In the genomic region with DNA sequence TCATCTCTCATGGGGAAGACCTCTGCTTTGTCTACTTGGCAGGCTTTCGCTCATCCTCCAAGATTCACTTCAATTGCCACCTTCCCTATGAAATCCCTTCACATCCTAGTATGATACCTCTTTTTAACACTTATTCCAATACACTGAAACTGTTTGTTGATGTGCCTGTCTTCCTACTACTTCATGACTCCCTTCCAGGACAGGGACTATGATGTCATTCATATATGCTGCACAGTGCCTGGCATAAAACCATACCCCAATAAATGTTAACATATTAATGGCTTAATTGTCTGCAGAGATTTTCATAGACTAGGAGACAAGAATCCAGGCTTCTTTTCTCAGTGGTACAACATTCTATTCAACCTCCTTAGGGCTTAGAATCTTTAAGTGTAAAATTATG, we compare ENCODE assay signal across 23 cellular contexts.
DNase-seq lines count a peak whose midpoint lies in the region; ATAC-seq, FAIRE-seq and TF ChIP-seq lines count a peak whose summit lies in the region.
"Had no signal": no experiment of that assay in that cellular context is flagged by ENCODE, and none has a peak within 500 bp of the region (broad histone marks: within the 10 kb centered on the region; RNA-seq: fewer than 3 reads in every experiment).

No MANE protein-coding gene starts in this region.

- no TSS peak for BruUV-seq in HepG2 (replicated peaks; lab: Mats Ljungman, UMichigan)
- no TSS peak for BruUV-seq in MCF 10A (replicated peaks; lab: Mats Ljungman, UMichigan)

- no peak for TF ChIP-seq EP300 in HepG2 (IDR thresholded peaks at IDR 0.05; ENCODE audit: low read depth in 2 of 2, low read length in 2 of 2)
- no peak for TF ChIP-seq EP300 in HepG2 (CRISPR knock-in tag; IDR thresholded peaks at IDR 0.05; ENCODE audit: borderline replicate concordance)

- H3K4me2 ChIP-seq in HepG2 (ENCODE audit: low read depth, low read length), result no peak overlapping the region
- H3K4me2 ChIP-seq: A549; BLaER1 treated with 17β-estradiol and CSF1 and Interleukin-3, amounts not matched to agents 10 nM and 100 nM had no signal

- TF ChIP-seq RAD21 in HepG2 (CRISPR knock-in tag; IDR thresholded peaks at IDR 0.05), result no peak

- peaks cover 7% of the 10 kb centered on the region for H3K9me3 Mint-ChIP-seq in MCF 10A (ENCODE audit: unreplicated experiment)

- H3K4me3 Mint-ChIP-seq in MCF 10A (ENCODE audit: unreplicated experiment), result no peak overlapping the region
- H3K4me3 Mint-ChIP-seq: B cell; CD4-positive, alpha-beta T cell; CD8-positive, alpha-beta T cell had no signal

- no peaks in the 10 kb centered on the region for H3K27me3 Mint-ChIP-seq in MCF 10A (ENCODE audit: insufficient read depth, unreplicated experiment)
- H3K27me3 Mint-ChIP-seq: CD4-positive, alpha-beta T cell had no signal

- H3K36me3 ChIP-seq in HepG2 (replicated peaks in 1 of 2; ENCODE audit: control insufficient read depth in 1 of 2, insufficient read depth in 2 of 2, low read length in 2 of 2) (no peaks in the 10 kb centered on the region), right lobe of liver (no peaks in the 10 kb centered on the region), HEK293 (ENCODE audit: control insufficient read depth in 2 of 2, insufficient read depth in 1 of 2, low read length in 2 of 2) (no peaks in the 10 kb centered on the region), Peyer's patch (no peaks in the 10 kb centered on the region)
- H3K36me3 ChIP-seq: BLaER1 treated with 17β-estradiol and CSF1 and Interleukin-3, amounts not matched to agents 10 nM and 100 nM had no signal

- no peaks in the 10 kb centered on the region for H3K36me3 Mint-ChIP-seq in MCF 10A (ENCODE audit: insufficient read depth, unreplicated experiment)
- H3K36me3 Mint-ChIP-seq: CD8-positive, alpha-beta T cell had no signal

- H3K27ac Mint-ChIP-seq in MCF 10A (ENCODE audit: low read depth, unreplicated experiment), result no peak overlapping the region
- H3K27ac Mint-ChIP-seq: B cell; CD4-positive, alpha-beta T cell; CD8-positive, alpha-beta T cell had no signal

- TF ChIP-seq CTCF in HepG2 (CRISPR knock-in tag; IDR thresholded peaks at IDR 0.05), result no peak
- no peak for TF ChIP-seq CTCF in right lobe of liver (IDR thresholded peaks at IDR 0.05)
- no peak for TF ChIP-seq CTCF in HEK293 (tag by site-specific recombination; IDR thresholded peaks at IDR 0.05)
- no peak for TF ChIP-seq CTCF in Peyer's patch (IDR thresholded peaks at IDR 0.05)
- no peak for TF ChIP-seq CTCF in MCF 10A (IDR thresholded peaks at IDR 0.05; ENCODE audit: unreplicated experiment)

- CTCF ChIA-PET in HepG2 (lab: Yijun Ruan, JAX; ENCODE audit: low intra/inter-chr PET ratio, low total read pairs) (no interaction called here), HEK293 (lab: Yijun Ruan, JAX) (no interaction called here), MCF 10A (lab: Yijun Ruan, JAX) (interaction anchor here (0.7 kb wide), 1 partner anchor 76 kb away, joined by 3 read pairs; no protein-coding TSS in a partner anchor)

- no peak for FAIRE-seq in HepG2 (lab: Jason Lieb, UNC)
- FAIRE-seq: A549, GM12878, GM12892, GM18507 had no signal

- no peak overlapping the region for H3K27ac ChIP-seq in HepG2 (ENCODE audit: extremely low read length, insufficient read depth, low read length)
- no peak overlapping the region for H3K27ac ChIP-seq in right lobe of liver
- H3K27ac ChIP-seq in HEK293 (ENCODE audit: extremely low read depth, low read depth, low read length), result no peak overlapping the region
- no peak overlapping the region for H3K27ac ChIP-seq in Peyer's patch
- H3K27ac ChIP-seq: 22Rv1; A549; BLaER1 treated with 17β-estradiol and CSF1 and Interleukin-3, amounts not matched to agents 10 nM and 100 nM; C4-2B had no signal

- ATAC-seq in HepG2, result no peak
- no peak for ATAC-seq in right lobe of liver
- ATAC-seq: A549; CD8-positive, alpha-beta T cell; GM12878 had no signal

- no peaks in the 10 kb centered on the region for H3K79me2 ChIP-seq in HepG2 (ENCODE audit: insufficient read depth, low read length)

- intact Hi-C loops in HepG2 (cut with micrococcal nuclease; ENCODE audit: unreplicated experiment), result no loop called here
- intact Hi-C loops in right lobe of liver (cut with DNase I), result no loop called here
- intact Hi-C loops in MCF 10A (cut with micrococcal nuclease), result no loop called here

- POLR2A ChIA-PET in HepG2 (lab: Yijun Ruan, JAX) (no interaction called here), HEK293 (lab: Yijun Ruan, JAX) (no interaction called here), MCF 10A (lab: Yijun Ruan, JAX) (interaction anchor here (0.7 kb wide), 1 partner anchor 98 kb away, joined by 3 read pairs; no protein-coding TSS in a partner anchor)

- peaks cover 0 to 4% of the 10 kb centered on the region in 2 experiments; a peak in 2 of 5 replicates for H3K27me3 ChIP-seq in HepG2 (ENCODE audit: control insufficient read depth in 1 of 2, insufficient read depth in 2 of 2, low read length in 2 of 2)
- no peaks in the 10 kb centered on the region for H3K27me3 ChIP-seq in right lobe of liver
- H3K27me3 ChIP-seq in Peyer's patch, result no peaks in the 10 kb centered on the region
- H3K27me3 ChIP-seq: BLaER1 treated with 17β-estradiol and CSF1 and Interleukin-3, amounts not matched to agents 10 nM and 100 nM had no signal

- H3K4me3 ChIP-seq in HepG2 (replicated peaks in 1 of 3; ENCODE audit: insufficient read depth in 1 of 3, low read depth in 2 of 3, low read length in 3 of 3), result no peak overlapping the region
- H3K4me3 ChIP-seq in right lobe of liver, result no peak overlapping the region
- no peak overlapping the region for H3K4me3 ChIP-seq in HEK293 (ENCODE audit: low read depth, low read length)
- no peak overlapping the region for H3K4me3 ChIP-seq in Peyer's patch
- H3K4me3 ChIP-seq: A549; BLaER1 treated with 17β-estradiol and CSF1 and Interleukin-3, amounts not matched to agents 10 nM and 100 nM; GM12878 had no signal

- H4K20me1 ChIP-seq in HepG2 (ENCODE audit: insufficient read depth, low read length), result no peaks in the 10 kb centered on the region
- H4K20me1 ChIP-seq: BLaER1 treated with 17β-estradiol and CSF1 and Interleukin-3, amounts not matched to agents 10 nM and 100 nM had no signal

- peaks cover 21% of the 10 kb centered on the region for H3K4me1 ChIP-seq in HepG2 (ENCODE audit: insufficient read depth, low read length)
- peaks cover 0 to 11% (median 0%) of the 10 kb centered on the region in 4 donors for H3K4me1 ChIP-seq in right lobe of liver
- no peaks in the 10 kb centered on the region for H3K4me1 ChIP-seq in HEK293 (ENCODE audit: control insufficient read depth, insufficient read depth, low read length)
- H3K4me1 ChIP-seq in Peyer's patch, result no peaks in the 10 kb centered on the region
- H3K4me1 ChIP-seq: A549 had no signal

- H2AFZ ChIP-seq in HepG2 (ENCODE audit: low read length), result no peak overlapping the region

- no peak overlapping the region for H3K9ac ChIP-seq in HepG2 (ENCODE audit: insufficient read depth, low read depth, low read length)
- H3K9ac ChIP-seq: BLaER1 treated with 17β-estradiol and CSF1 and Interleukin-3, amounts not matched to agents 10 nM and 100 nM had no signal

- peaks cover 9% of the 10 kb centered on the region for H3K4me1 Mint-ChIP-seq in MCF 10A (ENCODE audit: insufficient read depth, unreplicated experiment)

- 59% methylated on average over 1 of the region's 1 CpG for WGBS in HepG2 (ENCODE audit: low lambda C conversion rate)
- WGBS in right lobe of liver (ENCODE audit: insufficient coverage, low coverage, low lambda C conversion rate, missing lambda C conversion rate), result 100% methylated on average over 1 of the region's 1 CpG

- TF ChIP-seq POLR2A in HepG2 (IDR thresholded peaks at IDR 0.05; ENCODE audit: insufficient read depth in 1 of 2, low read depth in 2 of 2, low read length in 2 of 2) (no peak), right lobe of liver (IDR thresholded peaks at IDR 0.05) (no peak), Peyer's patch (IDR thresholded peaks at IDR 0.05) (no peak)

- DNase-seq in HepG2 (ENCODE audit: low spot score) (no peak), right lobe of liver (no peak), Peyer's patch (no peak), MCF 10A (ENCODE audit: unreplicated experiment) (no peak)
- DNase-seq: AML-193; CD4-positive, alpha-beta T cell; CD8-positive, alpha-beta T cell; DMS 273 treated with DMSO at 0.1 percent for 48 hours; DMS153; DMS53; DMS79; DND-41; EL; GDM1 had no signal

- H3K9me3 ChIP-seq in HepG2 (ENCODE audit: low read length) (no peaks in the 10 kb centered on the region), right lobe of liver (no peaks in the 10 kb centered on the region), HEK293 (ENCODE audit: control insufficient read depth, insufficient read depth, low read depth, low read length) (no peaks in the 10 kb centered on the region), Peyer's patch (no peaks in the 10 kb centered on the region)
- H3K9me3 ChIP-seq: A549 had no signal

- in situ Hi-C loops in HepG2 (cut with HindIII; ENCODE audit: extremely low pct_ligation_motif_present, low pct_unique_long_range_greater_than_20kb), result no loop called here

TF ChIP-seq in HepG2, 621 proteins besides CTCF, POLR2A, EP300 and RAD21:
- TF ChIP-seq RFX1 (IDR thresholded peaks at IDR 0.05) (no peak), ATF7 (IDR thresholded peaks at IDR 0.05) (peak; percentile 72), ATF7 (CRISPR knock-in tag; IDR thresholded peaks at IDR 0.05) (no peak)

TF ChIP-seq in HEK293, 187 proteins besides CTCF, POLR2A, EP300 and RAD21:
- peak; percentile 79 for TF ChIP-seq ATF2 (tag by site-specific recombination; IDR thresholded peaks at IDR 0.05; ENCODE audit: low read depth)
- TF ChIP-seq ZNF626 (tag by site-specific recombination; IDR thresholded peaks at IDR 0.05), result no peak

Comparison
In these comparisons a context has a peak if more than half of its experiments do, and no peak if none do; other contexts are left out.
1. Of the 63 proteins assayed by ChIP-seq in both HepG2 and HEK293: peak only in HepG2: none; only in HEK293: ATF2; in both: none; in neither: 62.